ENCODE assay signal across 1 cellular context in genomic region chr5:142221091-142221860, GRCh38.
TF ChIP-seq lines count a peak whose summit lies in the region.

No MANE protein-coding gene starts in this region.

TF ChIP-seq in A549, 52 proteins besides CTCF, POLR2A, EP300 and RAD21 (continued from another document):
- TF ChIP-seq POLR2AphosphoS2 (conservative IDR thresholded peaks at IDR 0.05; ENCODE audit: low read length) (no peak), BHLHE40 (IDR thresholded peaks at IDR 0.05; ENCODE audit: low read depth, low read length) (no peak), MAFK (IDR thresholded peaks at IDR 0.05; ENCODE audit: partially characterized antibody) (no peak), KDM1A (IDR thresholded peaks at IDR 0.05; ENCODE audit: low read depth) (no peak), ELK1 (IDR thresholded peaks at IDR 0.05; ENCODE audit: low read depth, low read length) (no peak), HOXB13 (CRISPR knock-in tag; IDR thresholded peaks at IDR 0.05; ENCODE audit: low read depth) (no peak), HEYL (CRISPR knock-in tag; IDR thresholded peaks at IDR 0.05) (no peak)
